Comparison of ENCODE assay signal across 20 cellular contexts in genomic region chr5:131082034-131082550, GRCh38.
DNase-seq lines count a peak whose midpoint lies in the region; TF ChIP-seq lines count a peak whose summit lies in the region.
"Had no signal": no experiment of that assay in that cellular context is flagged by ENCODE, and none has a peak within 500 bp of the region (broad histone marks: within the 10 kb centered on the region; RNA-seq: fewer than 3 reads in every experiment).

No MANE protein-coding gene starts in this region.

- TF ChIP-seq POLR2A in spleen (IDR thresholded peaks at IDR 0.05) = no peak

- H3K4me2 ChIP-seq in osteoblast (ENCODE audit: insufficient read depth, low read length) = no peak overlapping the region

- H3K36me3 ChIP-seq in osteoblast (ENCODE audit: insufficient read depth, low read length) (no peaks in the 10 kb centered on the region), spleen (no peaks in the 10 kb centered on the region)

- CTCF ChIA-PET in activated naive CD4-positive, alpha-beta T cell treated with anti-CD3 and anti-CD28 coated beads, Interleukin-2, amount 10 ng/mL, durations not matched to agents 7 days and 5 days (lab: Charles Lee) = interaction anchor here (0.9 kb wide), 1 partner anchor 211 kb away, joined by 3 read pairs; no protein-coding TSS in a partner anchor

- no peaks in the 10 kb centered on the region for H3K36me3 Mint-ChIP-seq in activated naive CD4-positive, alpha-beta T cell treated with anti-CD3 and anti-CD28 coated beads, Interleukin-2, amount 10 ng/mL, durations not matched to agents 7 days and 5 days

- H3K27me3 Mint-ChIP-seq in activated naive CD4-positive, alpha-beta T cell treated with anti-CD3 and anti-CD28 coated beads, Interleukin-2, amount 10 ng/mL, durations not matched to agents 7 days and 5 days = peaks cover 8% of the 10 kb centered on the region

- H2AFZ ChIP-seq in osteoblast (ENCODE audit: low read length) = no peak overlapping the region

- DNase-seq in amniotic epithelial cell (ENCODE audit: low read depth) (peak; percentile 6), fibroblast of mammary gland (ENCODE audit: low read depth) (peak; percentile 75), osteoblast (ENCODE audit: insufficient read length, low spot score, missing footprints) (peak; percentile 53), globus pallidus (ENCODE audit: low spot score) (no peak), spleen (no peak), NCI-H1417 (lab: John Stamatoyannopoulos, UW) (no peak)
- DNase-seq in activated naive CD4-positive, alpha-beta T cell treated with anti-CD3 and anti-CD28 coated beads, Interleukin-2, amount 10 ng/mL, durations not matched to agents 7 days and 5 days = no peak
- DNase-seq: ACHN, COR-L47, GOT3, KG1, NCI-H1105 treated with DMSO at 0.1 percent for 48 hours, NCI-H187, NCI-H2107, NCI-H510A treated with DMSO at 0.1 percent for 48 hours, NCI-H82, OCI-M1, Right ventricle myocardium superior had no signal

- peaks cover 10% of the 10 kb centered on the region for H3K4me1 Mint-ChIP-seq in activated naive CD4-positive, alpha-beta T cell treated with anti-CD3 and anti-CD28 coated beads, Interleukin-2, amount 10 ng/mL, durations not matched to agents 7 days and 5 days

- H3K27ac Mint-ChIP-seq in activated naive CD4-positive, alpha-beta T cell treated with anti-CD3 and anti-CD28 coated beads, Interleukin-2, amount 10 ng/mL, durations not matched to agents 7 days and 5 days = no peak overlapping the region
- H3K27ac Mint-ChIP-seq: B cell had no signal

- 77 to 92% (median 82%) methylated on average over 1 of the region's 1 CpG for WGBS in spleen, 5 donors

- intact Hi-C loops in spleen (cut with DNase I; ENCODE audit: low total_unique reads) = no loop called here

- H3K9me3 ChIP-seq in osteoblast (ENCODE audit: low read depth, low read length) (no peaks in the 10 kb centered on the region), spleen (peaks cover 0 to 1% (median 0%) of the 10 kb centered on the region in 8 donors)

- TF ChIP-seq CTCF in fibroblast of mammary gland (conservative IDR thresholded peaks at IDR 0.05; ENCODE audit: control insufficient read depth, insufficient read depth, low read depth, low read length) (no peak), osteoblast (IDR thresholded peaks at IDR 0.05; ENCODE audit: extremely low read depth, low read depth, low read length) (no peak), spleen (IDR thresholded peaks at IDR 0.05 in 8 of 11, conservative IDR thresholded peaks at IDR 0.05 in 3 of 11) (no peak)

- H4K20me1 ChIP-seq in osteoblast (ENCODE audit: insufficient read depth, low read length) = no peaks in the 10 kb centered on the region

- H3K4me3 ChIP-seq in fibroblast of mammary gland (ENCODE audit: control insufficient read depth, low read depth, low read length) = no peak overlapping the region
- H3K4me3 ChIP-seq in osteoblast (ENCODE audit: insufficient read depth, low read length) = no peak overlapping the region
- no peak overlapping the region for H3K4me3 ChIP-seq in spleen
- H3K4me3 ChIP-seq: SK-N-MC had no signal

- peaks cover 4% of the 10 kb centered on the region for H3K9me3 Mint-ChIP-seq in activated naive CD4-positive, alpha-beta T cell treated with anti-CD3 and anti-CD28 coated beads, Interleukin-2, amount 10 ng/mL, durations not matched to agents 7 days and 5 days

- H3K4me1 ChIP-seq in osteoblast (ENCODE audit: insufficient read depth, low read length) (no peaks in the 10 kb centered on the region), spleen (peaks cover 0 to 10% (median 0%) of the 10 kb centered on the region in 6 donors)

- H3K79me2 ChIP-seq in osteoblast (ENCODE audit: insufficient read depth, low read length) = no peaks in the 10 kb centered on the region

- H3K27me3 ChIP-seq in osteoblast (ENCODE audit: insufficient read depth, low read length) (no peaks in the 10 kb centered on the region), spleen (replicated peaks in 1 of 7) (peaks cover 0 to under 1% (median 0%) of the 10 kb centered on the region in 7 donors)

- no peak overlapping the region for H3K27ac ChIP-seq in osteoblast (ENCODE audit: low read depth, low read length)
- H3K27ac ChIP-seq in spleen = no peak overlapping the region
- H3K27ac ChIP-seq: SK-N-MC had no signal

- H3K4me3 Mint-ChIP-seq in activated naive CD4-positive, alpha-beta T cell treated with anti-CD3 and anti-CD28 coated beads, Interleukin-2, amount 10 ng/mL, durations not matched to agents 7 days and 5 days = no peak overlapping the region
- H3K4me3 Mint-ChIP-seq: B cell had no signal

Comparison
In these comparisons a context has a peak if more than half of its experiments do, and no peak if none do; other contexts are left out.
1. DNase-seq: peak in amniotic epithelial cell (single experiment), fibroblast of mammary gland (single experiment) and osteoblast (single experiment); none in globus pallidus (single experiment), spleen (single experiment), activated naive CD4-positive, alpha-beta T cell treated with anti-CD3 and anti-CD28 coated beads, Interleukin-2, amount 10 ng/mL, durations not matched to agents 7 days and 5 days (single experiment) and NCI-H1417 (0 of 3).